Comparison of ENCODE assay signal across 1 cellular context in genomic region chr22:20297414-20298109, GRCh38.
TF ChIP-seq lines count a peak whose summit lies in the region.

No MANE protein-coding gene starts in this region.

TF ChIP-seq in IMR-90, 13 proteins besides CTCF, POLR2A, EP300 and RAD21:
- TF ChIP-seq MAFK (IDR thresholded peaks at IDR 0.05; ENCODE audit: low read depth, low read length) (no peak), SMC3 (IDR thresholded peaks at IDR 0.05; ENCODE audit: low read depth, low read length) (no peak), RFX5 (IDR thresholded peaks at IDR 0.05; ENCODE audit: low read depth, low read length) (no peak), ELK1 (IDR thresholded peaks at IDR 0.05; ENCODE audit: borderline replicate concordance, low read depth, low read length) (no peak), NFE2L2 (IDR thresholded peaks at IDR 0.05; ENCODE audit: low read depth, low read length) (no peak), RCOR1 (IDR thresholded peaks at IDR 0.05; ENCODE audit: insufficient replicate concordance, low read length) (no peak), BHLHE40 (IDR thresholded peaks at IDR 0.05; ENCODE audit: low read depth, low read length) (no peak), FOS (IDR thresholded peaks at IDR 0.05; ENCODE audit: low read depth, low read length) (no peak), CHD1 (IDR thresholded peaks at IDR 0.05; ENCODE audit: low read depth, low read length) (no peak), CEBPB (IDR thresholded peaks at IDR 0.05; ENCODE audit: low read depth, low read length) (no peak), MAZ (IDR thresholded peaks at IDR 0.05; ENCODE audit: borderline replicate concordance, low read depth, low read length) (no peak), MXI1 (IDR thresholded peaks at IDR 0.05; ENCODE audit: borderline replicate concordance, low read depth, low read length) (no peak)
- TF ChIP-seq, protein P1, sequence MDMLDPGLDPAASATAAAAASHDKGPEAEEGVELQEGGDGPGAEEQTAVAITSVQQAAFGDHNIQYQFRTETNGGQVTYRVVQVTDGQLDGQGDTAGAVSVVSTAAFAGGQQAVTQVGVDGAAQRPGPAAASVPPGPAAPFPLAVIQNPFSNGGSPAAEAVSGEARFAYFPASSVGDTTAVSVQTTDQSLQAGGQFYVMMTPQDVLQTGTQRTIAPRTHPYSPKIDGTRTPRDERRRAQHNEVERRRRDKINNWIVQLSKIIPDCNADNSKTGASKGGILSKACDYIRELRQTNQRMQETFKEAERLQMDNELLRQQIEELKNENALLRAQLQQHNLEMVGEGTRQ (IDR thresholded peaks at IDR 0.05; ENCODE audit: low read depth, low read length) = no peak
